ENCODE assay signal across 15 cellular contexts in the genomic region with DNA sequence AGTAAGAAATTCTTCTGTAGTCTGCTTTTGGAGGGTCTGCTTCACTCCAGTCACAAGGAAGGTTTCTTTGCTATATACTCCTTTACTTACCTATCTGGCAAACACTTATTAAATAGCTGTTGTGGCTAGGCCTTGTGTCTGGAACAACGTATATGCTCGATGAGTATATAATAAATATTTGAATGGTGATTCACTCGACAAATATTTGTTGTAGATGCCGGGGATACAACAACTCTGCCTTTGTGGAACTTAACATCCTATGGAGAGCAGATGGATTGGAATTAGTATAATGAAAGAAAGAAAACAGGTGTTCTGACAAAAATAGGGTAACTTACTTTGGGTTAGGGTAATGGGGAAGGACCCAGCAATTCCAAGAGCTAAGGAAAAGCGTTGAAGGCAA. TPM values are rescaled to one million over a fixed set of nuclear protein-coding genes. Genes with fewer than 3 reads are reported as not detected.
DNase-seq lines count a peak whose midpoint lies in the region; ATAC-seq, FAIRE-seq and TF ChIP-seq lines count a peak whose summit lies in the region.
"Had no signal": no experiment of that assay in that cellular context is flagged by ENCODE, and none has a peak within 500 bp of the region (broad histone marks: within the 10 kb centered on the region; RNA-seq: fewer than 3 reads in every experiment).

No MANE protein-coding gene starts in this region.

- intact Hi-C loops in HCT116 (cut with micrococcal nuclease) = no loop called here

- no peak for TF ChIP-seq POLR2A in A549 (IDR thresholded peaks at IDR 0.05; ENCODE audit: low read length)
- no peak for TF ChIP-seq POLR2A in HCT116 (IDR thresholded peaks at IDR 0.05; ENCODE audit: borderline replicate concordance, extremely low read depth, insufficient read depth, insufficient read length)

- peak overlapping the region; percentile 7 to 47; a peak in 3 of 6 replicates for H3K27ac ChIP-seq in A549
- H3K27ac ChIP-seq in HCT116 (ENCODE audit: low read depth, low read length) = peak overlapping the region; percentile 34; the same call in 1 of the 2 replicates
- H3K27ac ChIP-seq: BLaER1 treated with 17β-estradiol and CSF1 and Interleukin-3, amounts not matched to agents 10 nM and 100 nM; heart left ventricle; KMS-11 had no signal

- H3K9me2 ChIP-seq in HCT116 (ENCODE audit: insufficient read depth) = no peaks in the 10 kb centered on the region

- TF ChIP-seq CTCF in A549 (IDR thresholded peaks at IDR 0.05) (no peak), HCT116 (IDR thresholded peaks at IDR 0.05 in 2 of 3, conservative IDR thresholded peaks at IDR 0.05 in 1 of 3; ENCODE audit: borderline replicate concordance in 1 of 3, insufficient read depth in 1 of 3, low read depth in 2 of 3, low read length in 2 of 3) (no peak)

- 4% methylated on average over 5 of the region's 5 CpGs for WGBS in A549 (ENCODE audit: missing lambda C conversion rate)

- ATAC-seq in A549 = peak in 1 of 2 experiments; percentile 63; a peak in 3 of 6 replicates
- peak; percentile 75 for ATAC-seq in HCT116
- ATAC-seq in T-helper 17 cell = no peak
- ATAC-seq in HG03280 (IDR thresholded peaks at IDR 0.05; ENCODE audit: unreplicated experiment) = no peak
- ATAC-seq in GM18861 (IDR thresholded peaks at IDR 0.05; ENCODE audit: unreplicated experiment) = no peak
- ATAC-seq: heart left ventricle had no signal

- POLR2A ChIA-PET in A549 (lab: Yijun Ruan, JAX) = interaction anchor here (1.5 kb wide), 1 partner anchor 40 kb away, joined by 4 read pairs; the partner anchor contains the start of gene TXLNA
- POLR2A ChIA-PET in HCT116 (lab: Charles Lee) = interaction anchor here (1.0 kb wide), 1 partner anchor 9 kb away, joined by 6 read pairs; no protein-coding TSS in a partner anchor

- no peak overlapping the region for H2AFZ ChIP-seq in HCT116 (ENCODE audit: low read depth, low read length, poor library complexity, severe bottlenecking)

- no peaks in the 10 kb centered on the region for H3K36me3 ChIP-seq in HCT116 (ENCODE audit: control insufficient read depth in 1 of 2, insufficient read depth in 2 of 2, low read length in 2 of 2)

- no peaks in the 10 kb centered on the region for H3K27me3 Mint-ChIP-seq in T-helper 17 cell
- H3K27me3 Mint-ChIP-seq: stimulated activated naive CD8-positive, alpha-beta T cell treated with anti-CD3 and anti-CD28 coated beads, Interleukin-15, Interleukin-2, amounts not matched to agents 100 ng/mL and 50 ng/mL, for 24 hours had no signal

- BruUV-seq in HCT116 (replicated peaks; lab: Mats Ljungman, UMichigan) = no TSS peak

- TF ChIP-seq EP300 in A549 (IDR thresholded peaks at IDR 0.05) = no peak

- H3K79me2 ChIP-seq in HCT116 (ENCODE audit: insufficient read depth, low read length) = peaks cover 99% of the 10 kb centered on the region

- H3K4me2 ChIP-seq in A549 = peak overlapping the region; percentile 74
- peak overlapping the region; percentile 66 for H3K4me2 ChIP-seq in HCT116 (ENCODE audit: low read length)
- H3K4me2 ChIP-seq: BLaER1 treated with 17β-estradiol and CSF1 and Interleukin-3, amounts not matched to agents 10 nM and 100 nM; KMS-11 had no signal

- RAD21 ChIA-PET in HCT116 (lab: Charles Lee; ENCODE audit: low non-redundant PET in 1 of 2, low total read pairs in 2 of 2, uncharacterized antibody in 2 of 2, unreplicated experiment in 2 of 2) = interaction anchor here in 1 of 2 experiments (0.6 kb wide), 1 partner anchor 14 kb away, joined by 3 read pairs; no protein-coding TSS in a partner anchor

- 0 out of 2 replicates have a peak, but pooled peaks cover 4% of the 10 kb centered on the region for H4K20me1 ChIP-seq in HCT116 (ENCODE audit: insufficient read depth)

- DNase-seq in A549 (ENCODE audit: low read depth in 1 of 2, low spot score in 1 of 2) (peak; percentile 21 to 39), HCT116 (ENCODE audit: low read depth, low spot score) (no peak), T-helper 17 cell (no peak), foreskin melanocyte (peak; percentile 54), NCI-H1105 treated with DMSO at 0.1 percent for 48 hours (lab: John Stamatoyannopoulos, UW) (no peak)
- DNase-seq in stimulated activated CD8-positive, alpha-beta memory T cell treated with anti-CD3 and anti-CD28 coated beads, Interleukin-4, amount 100 ng/mL, for 48 hours = no peak
- DNase-seq: heart left ventricle, NCI-H524 had no signal

- H3K27me3 ChIP-seq in HCT116 (ENCODE audit: insufficient read depth, low read length) = no peaks in the 10 kb centered on the region
- H3K27me3 ChIP-seq: BLaER1 treated with 17β-estradiol and CSF1 and Interleukin-3, amounts not matched to agents 10 nM and 100 nM; heart left ventricle had no signal

- no peak overlapping the region for H3K4me3 ChIP-seq in A549
- H3K4me3 ChIP-seq in HCT116 (replicated peaks in 1 of 2; ENCODE audit: low read depth in 1 of 2, low read length in 2 of 2) = peak overlapping the region in 1 of 2 experiments; percentile 25; a peak in 2 of 4 replicates
- H3K4me3 ChIP-seq: BLaER1 treated with 17β-estradiol and CSF1 and Interleukin-3, amounts not matched to agents 10 nM and 100 nM; heart left ventricle had no signal

- CTCF ChIA-PET in A549 (lab: Yijun Ruan, JAX) (no interaction called here), HCT116 (lab: Charles Lee) (interaction anchor here (1.3 kb wide), 1 partner anchor 11 kb away, joined by 5 read pairs; no protein-coding TSS in a partner anchor)

- TF ChIP-seq RAD21 in A549 (conservative IDR thresholded peaks at IDR 0.05 in 1 of 2, IDR thresholded peaks at IDR 0.05 in 1 of 2) (no peak), HCT116 (IDR thresholded peaks at IDR 0.05; ENCODE audit: low read depth) (no peak)

- peak overlapping the region; percentile 86 for H3K27ac Mint-ChIP-seq in T-helper 17 cell
- H3K27ac Mint-ChIP-seq: stimulated activated naive CD8-positive, alpha-beta T cell treated with anti-CD3 and anti-CD28 coated beads, Interleukin-15, Interleukin-2, amounts not matched to agents 100 ng/mL and 50 ng/mL, for 24 hours; T-helper 1 cell treated with Interleukin-12 subunit alpha and Interleukin-12 subunit beta and Interleukin-4 antibody, amounts not matched to agents 30 μg/mL and 1 μg/mL, for 36 hours had no signal

- H3K4me3 Mint-ChIP-seq in T-helper 17 cell = no peak overlapping the region
- H3K4me3 Mint-ChIP-seq: stimulated activated naive CD8-positive, alpha-beta T cell treated with anti-CD3 and anti-CD28 coated beads, Interleukin-15, Interleukin-2, amounts not matched to agents 100 ng/mL and 50 ng/mL, for 24 hours; T-helper 1 cell treated with Interleukin-12 subunit alpha and Interleukin-12 subunit beta and Interleukin-4 antibody, amounts not matched to agents 30 μg/mL and 1 μg/mL, for 36 hours had no signal

- H3K9ac ChIP-seq in HCT116 (ENCODE audit: low read length) = peak overlapping the region; percentile 1; the same call in 1 of the 2 replicates
- H3K9ac ChIP-seq: BLaER1 treated with 17β-estradiol and CSF1 and Interleukin-3, amounts not matched to agents 10 nM and 100 nM; KMS-11 had no signal

- peaks cover 2% of the 10 kb centered on the region for H3K36me3 Mint-ChIP-seq in T-helper 17 cell (ENCODE audit: low read depth)

- no peak for FAIRE-seq in A549 (lab: Jason Lieb, UNC)
- FAIRE-seq: GM12892 had no signal

- no peaks in the 10 kb centered on the region for H3K9me3 ChIP-seq in A549
- H3K9me3 ChIP-seq in HCT116 (ENCODE audit: control insufficient read depth in 1 of 2, insufficient read depth in 1 of 2, low read depth in 1 of 2, low read length in 2 of 2) = no peaks in the 10 kb centered on the region
- no peaks in the 10 kb centered on the region for H3K9me3 ChIP-seq in T-helper 17 cell (ENCODE audit: control insufficient read depth, low read length, poor library complexity, severe bottlenecking)
- H3K9me3 ChIP-seq: BLaER1 treated with 17β-estradiol and CSF1 and Interleukin-3, amounts not matched to agents 10 nM and 100 nM; heart left ventricle had no signal

- H3K4me1 ChIP-seq in A549 = peaks cover 36% of the 10 kb centered on the region
- peaks cover 30 to 44% of the 10 kb centered on the region in 2 experiments for H3K4me1 ChIP-seq in HCT116 (ENCODE audit: control insufficient read depth in 1 of 2, insufficient read depth in 2 of 2, low read length in 2 of 2)

- peaks cover 44% of the 10 kb centered on the region for H3K4me1 Mint-ChIP-seq in T-helper 17 cell

TF ChIP-seq in A549, 52 proteins besides CTCF, POLR2A, EP300 and RAD21:
- TF ChIP-seq FOSL2 (IDR thresholded peaks at IDR 0.05) = no peak
- TF ChIP-seq FOSL2 (CRISPR knock-in tag; IDR thresholded peaks at IDR 0.05) = peak; percentile 64
- TF ChIP-seq HOXB5 (CRISPR knock-in tag; IDR thresholded peaks at IDR 0.05) = no peak
- TF ChIP-seq GATA3 (IDR thresholded peaks at IDR 0.05; ENCODE audit: borderline replicate concordance) = no peak
TF ChIP-seq in A549: peak in this region for 1.

TF ChIP-seq in HCT116, 20 proteins besides CTCF, POLR2A, EP300 and RAD21:
- TF ChIP-seq FOSL1 (IDR thresholded peaks at IDR 0.05; ENCODE audit: low read depth) (peak; percentile 39; the same call in 1 of the 2 replicates), POLR2AphosphoS5 (IDR thresholded peaks at IDR 0.05; ENCODE audit: low read depth, low read length) (no peak)

RNA-seq across cellular contexts. Expression of gene KPNA6, which starts 31.1 kb away (rescaled TPM):
- polyA plus RNA-seq in A549 (2011; rRNA removed) (24.3 and 41.9 TPM in 2 replicates), A549 (2017; fragmentation: RNase III; extraction: RNeasy Plus Mini Kit Qiagen cat#74134 plus additional on column Dnase treatment) (15.0 to 15.9 TPM (median 15.8 TPM) in 3 replicates)
- 7.4 and 9.7 TPM in 2 replicates for polyA plus RNA-seq in A549 (2012; cell fraction: cytosol; rRNA removed)
- polyA plus RNA-seq in A549 (2012; cell fraction: nucleus; rRNA removed) = 6.1 and 9.9 TPM in 2 replicates
- polyA minus RNA-seq in A549 (2011; rRNA and poly(A)+ RNA removed) = 43.7 and 47.7 TPM in 2 replicates
- total RNA-seq in HCT116 (2021; ENCODE audit: unreplicated experiment) (79.9 TPM), T-helper 17 cell (10 to 100 TPM; 39.8 to 57.6 TPM)
- 18.1 and 20.4 TPM in 2 replicates for polyA plus RNA-seq in HCT116 (2012)

RNA-seq across cellular contexts. Expression of gene TXLNA, which starts 40.5 kb away (rescaled TPM):
- polyA plus RNA-seq in A549 (2011; rRNA removed) = 22.5 and 31.7 TPM in 2 replicates
- polyA plus RNA-seq in A549 (2012; cell fraction: cytosol; rRNA removed) = 12.8 and 16.6 TPM in 2 replicates
- 24.6 and 35.0 TPM in 2 replicates for polyA plus RNA-seq in A549 (2012; cell fraction: nucleus; rRNA removed)
- 23.9 to 26.0 TPM (median 25.0 TPM) in 3 replicates for polyA plus RNA-seq in A549 (2017; fragmentation: RNase III; extraction: RNeasy Plus Mini Kit Qiagen cat#74134 plus additional on column Dnase treatment)
- polyA minus RNA-seq in A549 (2011; rRNA and poly(A)+ RNA removed) = 30.1 and 31.9 TPM in 2 replicates
- 37.2 TPM for total RNA-seq in HCT116 (2021; ENCODE audit: unreplicated experiment)
- 18.8 and 19.9 TPM in 2 replicates for polyA plus RNA-seq in HCT116 (2012)
- 10 to 100 TPM; 22.9 to 24.6 TPM for total RNA-seq in T-helper 17 cell

Comparison
In these comparisons a context has a peak if more than half of its experiments do, and no peak if none do; other contexts are left out.
1. DNase-seq: peak in A549 (2 of 2) and foreskin melanocyte (single experiment); none in HCT116 (single experiment), T-helper 17 cell (0 of 3), NCI-H1105 treated with DMSO at 0.1 percent for 48 hours (single experiment) and stimulated activated CD8-positive, alpha-beta memory T cell treated with anti-CD3 and anti-CD28 coated beads, Interleukin-4, amount 100 ng/mL, for 48 hours (single experiment).